Comparison of ENCODE assay signal across 7 cellular contexts in genomic region chr2:190649798-190650390, GRCh38. TPM values are rescaled to one million over a fixed set of nuclear protein-coding genes. Genes with fewer than 3 reads are reported as not detected.
DNase-seq lines count a peak whose midpoint lies in the region; ATAC-seq and TF ChIP-seq lines count a peak whose summit lies in the region.

No MANE protein-coding gene starts in this region.

- H3K36me3 Mint-ChIP-seq in activated B cell treated with CpG ODN at 0.5 μM for 24 hours (ENCODE audit: low read depth), result peaks cover 5% of the 10 kb centered on the region

- peak overlapping the region; percentile 84 to 87 for H3K27ac ChIP-seq in ovary

- peak overlapping the region; percentile 64 for H3K4me3 ChIP-seq in Jurkat, Clone E6-1 (ENCODE audit: low read length)
- H3K4me3 ChIP-seq in fibroblast of villous mesenchyme (ENCODE audit: low read depth, low read length), result peak overlapping the region; percentile 83
- peak overlapping the region; percentile 98 for H3K4me3 ChIP-seq in ovary

- no peak for ATAC-seq in activated B cell treated with CpG ODN at 0.5 μM for 24 hours (ENCODE audit: low read depth)
- no peak for ATAC-seq in GM19023 (IDR thresholded peaks at IDR 0.05; ENCODE audit: unreplicated experiment)
- ATAC-seq in GM18873 (IDR thresholded peaks at IDR 0.05; ENCODE audit: low FRiP score, unreplicated experiment), result no peak

- 0 to 1% (median 1%) methylated on average over 15 of the region's 15 CpGs for WGBS in ovary, 3 donors

- H3K4me3 Mint-ChIP-seq in activated B cell treated with CpG ODN at 0.5 μM for 24 hours, result peak overlapping the region; percentile 91

- no peaks in the 10 kb centered on the region for H3K27me3 ChIP-seq in ovary

- H3K9me3 ChIP-seq in ovary, result no peaks in the 10 kb centered on the region

- TF ChIP-seq CTCF in activated B cell treated with CpG ODN at 0.5 μM for 24 hours (IDR thresholded peaks at IDR 0.05) (no peak), fibroblast of villous mesenchyme (IDR thresholded peaks at IDR 0.05; ENCODE audit: insufficient read depth, low read depth, low read length) (no peak), ovary (IDR thresholded peaks at IDR 0.05) (no peak)

- no peak for TF ChIP-seq EP300 in ovary (IDR thresholded peaks at IDR 0.05)

- POLR2A ChIA-PET in activated B cell treated with CpG ODN at 0.5 μM for 24 hours (lab: Charles Lee), result interaction anchor here (0.6 to 2.0 kb wide), 5 partner anchors 25 to 232 kb away, joined by 3 to 14 read pairs (median 4); partner anchors contain the start of genes GLS and NEMP2

- H3K4me1 ChIP-seq in ovary (ENCODE audit: insufficient read depth), result no peaks in the 10 kb centered on the region

- CTCF ChIA-PET in activated B cell treated with CpG ODN at 0.5 μM for 24 hours (lab: Charles Lee), result interaction anchor here (1.0 kb wide), 1 partner anchor 29 kb away, joined by 5 read pairs; no protein-coding TSS in a partner anchor

- no peak for TF ChIP-seq POLR2A in ovary (IDR thresholded peaks at IDR 0.05)

- intact Hi-C loops in activated B cell treated with CpG ODN at 0.5 μM for 24 hours (cut with micrococcal nuclease) (loop anchor here (1.0 to 10.0 kb wide), 9 partner anchors 69 to 1209 kb away; partner anchors contain the start of genes ASNSD1, MFSD6, NABP1 and NEMP2), ovary (cut with DNase I) (loop anchor here in 3 of 4 donors (5.0 to 10.0 kb wide), 2 partner anchors 115 to 118 kb away; partner anchors contain the start of gene NEMP2 (in 3 of the 3))

- no peaks in the 10 kb centered on the region for H3K36me3 ChIP-seq in ovary

- peak overlapping the region; percentile 80 for H3K27ac Mint-ChIP-seq in activated B cell treated with CpG ODN at 0.5 μM for 24 hours

- H3K9me3 Mint-ChIP-seq in activated B cell treated with CpG ODN at 0.5 μM for 24 hours, result no peaks in the 10 kb centered on the region

- peaks cover 22% of the 10 kb centered on the region for H3K4me1 Mint-ChIP-seq in activated B cell treated with CpG ODN at 0.5 μM for 24 hours

- H3K27me3 Mint-ChIP-seq in activated B cell treated with CpG ODN at 0.5 μM for 24 hours, result no peaks in the 10 kb centered on the region

- peak; percentile 17 for DNase-seq in GM03348 (ENCODE audit: low spot score)
- peak; percentile 12 for DNase-seq in Jurkat, Clone E6-1 (ENCODE audit: low read depth, low spot score)
- no peak for DNase-seq in activated B cell treated with CpG ODN at 0.5 μM for 24 hours
- DNase-seq in fibroblast of villous mesenchyme (ENCODE audit: low read depth), result peak; percentile 49
- no peak for DNase-seq in ovary

RNA-seq across cellular contexts. Expression of gene NAB1, which starts 1.0 kb away (rescaled TPM):
- polyA plus RNA-seq in Jurkat, Clone E6-1 (2012; ENCODE audit: insufficient read depth, insufficient read length), result 18.7 TPM
- 26.9 and 31.3 TPM in 2 replicates for total RNA-seq in activated B cell treated with CpG ODN at 0.5 μM for 24 hours
- total RNA-seq in fibroblast of villous mesenchyme, result 32.2 and 54.8 TPM in 2 replicates
- 10 to 100 TPM; 29.5 to 53.7 (median 39.8) TPM for total RNA-seq in ovary
- 10 to 100 TPM; 17.5 to 40.8 TPM for polyA plus RNA-seq in ovary

Comparison
In these comparisons a context has a peak if more than half of its experiments do, and no peak if none do; other contexts are left out.
1. DNase-seq: peak in GM03348 (single experiment), Jurkat, Clone E6-1 (single experiment) and fibroblast of villous mesenchyme (single experiment); none in activated B cell treated with CpG ODN at 0.5 μM for 24 hours (single experiment) and ovary (0 of 5).
2. Peak in every context shown above with its lines, with median percentiles within 50 percentile points of each other: H3K4me3 ChIP-seq.